Comparison of ENCODE assay signal across 8 cellular contexts in the genomic region with DNA sequence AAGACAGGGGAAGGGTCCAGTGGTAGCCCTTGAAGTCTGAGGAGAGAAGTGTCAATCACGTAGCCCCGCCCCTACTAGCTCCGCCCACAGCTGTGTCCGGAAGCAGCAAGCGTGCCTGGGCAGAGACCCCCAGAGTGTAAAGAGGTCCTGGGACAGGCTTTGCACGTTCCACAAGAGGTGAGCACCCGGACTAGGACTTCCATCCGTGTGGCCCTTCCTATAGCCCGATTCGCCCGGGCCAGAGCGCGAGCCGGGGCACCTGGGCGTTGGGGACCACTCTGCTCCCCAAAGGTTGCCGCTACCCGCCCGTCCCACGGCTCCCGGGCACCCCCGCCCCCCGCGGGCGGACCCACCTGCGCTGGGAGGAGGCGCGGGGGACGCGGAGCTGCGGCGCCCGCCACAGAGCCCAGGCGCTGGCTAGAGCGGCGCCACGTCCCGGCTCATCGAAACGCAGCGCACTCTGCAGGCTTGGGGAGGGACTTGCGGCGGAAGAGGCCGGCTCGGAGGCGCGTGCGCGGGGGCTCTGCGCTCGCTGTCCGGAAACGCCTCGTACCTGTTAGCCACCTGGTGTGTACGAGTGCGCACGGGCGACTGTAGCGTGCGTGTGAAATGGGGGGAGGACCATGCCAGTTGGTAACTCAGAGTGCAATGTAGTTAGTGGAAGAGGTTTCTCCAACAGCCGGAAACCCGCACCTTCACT. TPM values are rescaled to one million over a fixed set of nuclear protein-coding genes. Genes with fewer than 3 reads are reported as not detected.
DNase-seq lines count a peak whose midpoint lies in the region; ATAC-seq and TF ChIP-seq lines count a peak whose summit lies in the region.

A gene with protein sequence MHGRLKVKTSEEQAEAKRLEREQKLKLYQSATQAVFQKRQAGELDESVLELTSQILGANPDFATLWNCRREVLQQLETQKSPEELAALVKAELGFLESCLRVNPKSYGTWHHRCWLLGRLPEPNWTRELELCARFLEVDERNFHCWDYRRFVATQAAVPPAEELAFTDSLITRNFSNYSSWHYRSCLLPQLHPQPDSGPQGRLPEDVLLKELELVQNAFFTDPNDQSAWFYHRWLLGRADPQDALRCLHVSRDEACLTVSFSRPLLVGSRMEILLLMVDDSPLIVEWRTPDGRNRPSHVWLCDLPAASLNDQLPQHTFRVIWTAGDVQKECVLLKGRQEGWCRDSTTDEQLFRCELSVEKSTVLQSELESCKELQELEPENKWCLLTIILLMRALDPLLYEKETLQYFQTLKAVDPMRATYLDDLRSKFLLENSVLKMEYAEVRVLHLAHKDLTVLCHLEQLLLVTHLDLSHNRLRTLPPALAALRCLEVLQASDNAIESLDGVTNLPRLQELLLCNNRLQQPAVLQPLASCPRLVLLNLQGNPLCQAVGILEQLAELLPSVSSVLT (minus strand): TSS at position 464 of the 700 bp plus-strand sequence. CDS start 482 bp downstream, outside the sequence.

- no peaks in the 10 kb centered on the region for H3K9me2 ChIP-seq in OCI-LY1 (ENCODE audit: low read depth, low read length)

- TF ChIP-seq CTCF in OCI-LY1 (IDR thresholded peaks at IDR 0.05; ENCODE audit: low read length) (peak; percentile 83), epithelial cell of proximal tubule (conservative IDR thresholded peaks at IDR 0.05; ENCODE audit: low read depth, low read length) (peak; percentile 57)

- H4K20me1 ChIP-seq in OCI-LY1 (ENCODE audit: insufficient read depth, low read length), result no peaks in the 10 kb centered on the region

- H3K4me3 ChIP-seq in OCI-LY1 (ENCODE audit: low read depth, low read length, poor library complexity, severe bottlenecking), result peak within 1 kb of the TSS; percentile 67
- peak within 1 kb of the TSS; percentile 89 for H3K4me3 ChIP-seq in epithelial cell of proximal tubule (ENCODE audit: low read depth, low read length)
- peak within 1 kb of the TSS; percentile 95 to 98 for H3K4me3 ChIP-seq in mucosa of rectum (ENCODE audit: low read length in 2 of 2)

- ATAC-seq in GM21515 (IDR thresholded peaks at IDR 0.05; ENCODE audit: unreplicated experiment), result peak; percentile 82

- H3K27ac ChIP-seq in OCI-LY1 (ENCODE audit: low read depth, low read length, poor library complexity, severe bottlenecking), result peak within 1 kb of the TSS; percentile 71
- peak within 1 kb of the TSS; percentile 97 to 98 for H3K27ac ChIP-seq in mucosa of rectum (ENCODE audit: low read depth in 2 of 2, low read length in 2 of 2)

- H3K9me3 ChIP-seq in OCI-LY1 (ENCODE audit: low read length), result no peaks in the 10 kb centered on the region
- no peaks in the 10 kb centered on the region for H3K9me3 ChIP-seq in mucosa of rectum (ENCODE audit: control insufficient read depth in 2 of 2, low read length in 2 of 2)

- DNase-seq in DMS 273 (lab: John Stamatoyannopoulos, UW; ENCODE audit: unreplicated experiment), result peak; percentile 98
- DNase-seq in HuH-7 (ENCODE audit: low spot score), result peak; percentile 93
- DNase-seq in activated T-cell treated with anti-CD3 and anti-CD28 coated beads for 24 hours (ENCODE audit: low read depth), result peak; percentile 85
- no peak for DNase-seq in epithelial cell of proximal tubule (ENCODE audit: low read depth)
- peak; percentile 90 for DNase-seq in stimulated activated CD8-positive, alpha-beta memory T cell treated with anti-CD3 and anti-CD28 coated beads, Interleukin-4, amount 100 ng/mL, for 48 hours

- no peaks in the 10 kb centered on the region for H3F3A ChIP-seq in OCI-LY1 (ENCODE audit: insufficient read depth, low read length)

- peak within 1 kb of the TSS; percentile 82 for H3K9ac ChIP-seq in OCI-LY1 (ENCODE audit: low read length)
- H3K9ac ChIP-seq in mucosa of rectum (ENCODE audit: low read depth in 1 of 2, low read length in 2 of 2), result peak within 1 kb of the TSS; percentile 95 to 97

- no peak within 1 kb of the TSS for H2AFZ ChIP-seq in OCI-LY1 (ENCODE audit: low read length)

- 0 out of 2 replicates have a peak, but pooled peaks cover 3% of the 10 kb centered on the region for H3K36me3 ChIP-seq in OCI-LY1 (ENCODE audit: insufficient read depth, low read length)
- peaks cover 23 to 26% of the 10 kb centered on the region in 2 donors for H3K36me3 ChIP-seq in mucosa of rectum (ENCODE audit: control insufficient read depth in 2 of 2, insufficient read depth in 2 of 2, low read length in 2 of 2)

- H3K79me2 ChIP-seq in OCI-LY1 (ENCODE audit: insufficient read depth, low read length), result no peaks in the 10 kb centered on the region

- H3K4me1 ChIP-seq in OCI-LY1 (ENCODE audit: insufficient read depth, low read length, severe bottlenecking) (peaks cover 44% of the 10 kb centered on the region), mucosa of rectum (ENCODE audit: control insufficient read depth in 2 of 2, insufficient read depth in 2 of 2, low read length in 2 of 2) (peaks cover 5 to 10% of the 10 kb centered on the region in 2 donors)

- no peaks in the 10 kb centered on the region for H3K27me3 ChIP-seq in OCI-LY1 (ENCODE audit: insufficient read depth, low read length)
- no peaks in the 10 kb centered on the region for H3K27me3 ChIP-seq in mucosa of rectum (ENCODE audit: control insufficient read depth in 2 of 2, insufficient read depth in 2 of 2, low read length in 2 of 2)

- H3K4me2 ChIP-seq in OCI-LY1 (ENCODE audit: low read length), result peak within 1 kb of the TSS; percentile 69

RNA-seq across cellular contexts. Expression of the gene that starts here (rescaled TPM):
- total RNA-seq in epithelial cell of proximal tubule, result 32.7 and 39.0 TPM in 2 replicates
